In the genomic region with DNA sequence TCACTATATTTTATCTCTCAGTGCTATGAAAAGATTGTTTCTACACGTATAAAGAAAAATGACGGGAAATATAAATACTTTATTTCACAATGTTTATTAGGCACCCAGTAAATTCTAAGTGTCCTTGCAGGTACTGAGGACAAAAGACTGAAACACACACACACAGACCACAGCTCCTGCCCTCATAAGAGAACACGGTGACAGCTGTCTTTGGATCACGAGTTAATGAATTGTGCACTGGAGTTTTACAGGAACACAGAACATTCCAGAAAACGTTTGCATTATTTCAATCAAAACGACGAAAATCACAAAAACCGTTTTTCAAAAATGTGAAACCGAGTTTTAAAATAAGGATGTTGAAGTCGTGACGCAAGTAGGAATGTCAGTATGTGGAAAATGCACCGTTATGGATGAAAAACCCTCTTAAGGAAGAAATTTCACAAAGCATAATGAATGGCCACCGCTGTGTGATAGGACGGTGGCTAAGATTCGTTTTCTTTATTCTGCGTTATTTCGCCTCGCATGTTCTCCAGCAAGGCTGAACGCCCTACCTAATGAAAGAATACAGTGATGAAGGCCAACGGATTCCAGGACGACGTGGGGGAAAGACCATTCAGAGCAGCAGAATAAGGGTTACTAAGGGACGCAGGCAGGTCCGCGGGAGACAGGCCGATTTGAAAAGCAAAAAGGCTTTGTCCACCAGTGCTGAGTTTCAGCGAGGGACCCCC, we compare ENCODE assay signal across 8 cellular contexts. TPM values are rescaled to one million over a fixed set of nuclear protein-coding genes. Genes with fewer than 3 reads are reported as not detected.
A peak's percentile ranks its signal among the peaks of the same experiment; 100 is the strongest.
DNase-seq lines count a peak whose midpoint lies in the region; ATAC-seq and TF ChIP-seq lines count a peak whose summit lies in the region.

No MANE protein-coding gene starts in this region.

- H3K36me3 ChIP-seq in thyroid gland, result no peaks in the 10 kb centered on the region

- no peaks in the 10 kb centered on the region for H3K27me3 Mint-ChIP-seq in activated naive CD8-positive, alpha-beta T cell treated with anti-CD3 and anti-CD28 coated beads, Interleukin-2, amount 50 U/mL, for 24 hours

- H3K4me3 Mint-ChIP-seq in activated naive CD8-positive, alpha-beta T cell treated with anti-CD3 and anti-CD28 coated beads, Interleukin-2, amount 50 U/mL, for 24 hours, result peak overlapping the region; percentile 93

- H3K4me1 Mint-ChIP-seq in activated naive CD8-positive, alpha-beta T cell treated with anti-CD3 and anti-CD28 coated beads, Interleukin-2, amount 50 U/mL, for 24 hours, result peaks cover 16% of the 10 kb centered on the region

- peak; percentile 29 for DNase-seq in NCI-H82 (lab: John Stamatoyannopoulos, UW)
- DNase-seq in NCI-H82 treated with DMSO at 0.1 percent for 48 hours (lab: John Stamatoyannopoulos, UW; ENCODE audit: unreplicated experiment), result no peak
- no peak for DNase-seq in activated naive CD8-positive, alpha-beta T cell treated with anti-CD3 and anti-CD28 coated beads, Interleukin-2, amount 50 U/mL, for 24 hours
- no peak for DNase-seq in thyroid gland
- DNase-seq in COR-L47 (lab: John Stamatoyannopoulos, UW), result no peak
- DNase-seq in EL, result no peak

- TF ChIP-seq POLR2A in thyroid gland (IDR thresholded peaks at IDR 0.05), result no peak

- intact Hi-C loops in thyroid gland (cut with DNase I), result no loop called here

- peak overlapping the region; percentile 100 for H3K27ac ChIP-seq in layer of hippocampus (ENCODE audit: low read depth, low read length)
- H3K27ac ChIP-seq in thyroid gland, result peak overlapping the region; percentile 56 to 97 (median 92)

- H3K27me3 ChIP-seq in layer of hippocampus (ENCODE audit: control insufficient read depth, insufficient read depth, low read length) (no peaks in the 10 kb centered on the region), thyroid gland (no peaks in the 10 kb centered on the region)

- peak; percentile 33 for ATAC-seq in HG03439 (IDR thresholded peaks at IDR 0.05; ENCODE audit: unreplicated experiment)
- no peak for ATAC-seq in activated naive CD8-positive, alpha-beta T cell treated with anti-CD3 and anti-CD28 coated beads, Interleukin-2, amount 50 U/mL, for 24 hours

- no peaks in the 10 kb centered on the region for H3K4me1 ChIP-seq in thyroid gland

- H3K9me3 ChIP-seq in thyroid gland, result no peaks in the 10 kb centered on the region

- H3K36me3 Mint-ChIP-seq in activated naive CD8-positive, alpha-beta T cell treated with anti-CD3 and anti-CD28 coated beads, Interleukin-2, amount 50 U/mL, for 24 hours (ENCODE audit: low read depth), result peaks cover 1% of the 10 kb centered on the region

- no peaks in the 10 kb centered on the region for H3K9me3 Mint-ChIP-seq in activated naive CD8-positive, alpha-beta T cell treated with anti-CD3 and anti-CD28 coated beads, Interleukin-2, amount 50 U/mL, for 24 hours

- WGBS in thyroid gland, 2 donors, result 5% methylated on average over 25 to 27 of the region's 27 CpGs

- H3K4me3 ChIP-seq in thyroid gland (replicated peaks in 1 of 3), result peak overlapping the region in 2 of 3 donors; percentile 28 to 57

- no peak for TF ChIP-seq CTCF in thyroid gland (IDR thresholded peaks at IDR 0.05)

- peak overlapping the region; percentile 99 for H3K27ac Mint-ChIP-seq in activated naive CD8-positive, alpha-beta T cell treated with anti-CD3 and anti-CD28 coated beads, Interleukin-2, amount 50 U/mL, for 24 hours

RNA-seq across cellular contexts. Expression of a gene that starts 24.2 kb away (rescaled TPM):
- 10 to 100 TPM in 3 of 4 donors, 1 to 10 TPM in 1; 7.7 to 19.9 (median 11.5) TPM for total RNA-seq in thyroid gland

RNA-seq across cellular contexts. Expression of a gene that starts 37.0 kb away (rescaled TPM):
- 10 to 100 TPM; 15.3 to 31.4 (median 21.4) TPM for total RNA-seq in thyroid gland
